ENCODE assay signal across 14 cellular contexts in the genomic region with DNA sequence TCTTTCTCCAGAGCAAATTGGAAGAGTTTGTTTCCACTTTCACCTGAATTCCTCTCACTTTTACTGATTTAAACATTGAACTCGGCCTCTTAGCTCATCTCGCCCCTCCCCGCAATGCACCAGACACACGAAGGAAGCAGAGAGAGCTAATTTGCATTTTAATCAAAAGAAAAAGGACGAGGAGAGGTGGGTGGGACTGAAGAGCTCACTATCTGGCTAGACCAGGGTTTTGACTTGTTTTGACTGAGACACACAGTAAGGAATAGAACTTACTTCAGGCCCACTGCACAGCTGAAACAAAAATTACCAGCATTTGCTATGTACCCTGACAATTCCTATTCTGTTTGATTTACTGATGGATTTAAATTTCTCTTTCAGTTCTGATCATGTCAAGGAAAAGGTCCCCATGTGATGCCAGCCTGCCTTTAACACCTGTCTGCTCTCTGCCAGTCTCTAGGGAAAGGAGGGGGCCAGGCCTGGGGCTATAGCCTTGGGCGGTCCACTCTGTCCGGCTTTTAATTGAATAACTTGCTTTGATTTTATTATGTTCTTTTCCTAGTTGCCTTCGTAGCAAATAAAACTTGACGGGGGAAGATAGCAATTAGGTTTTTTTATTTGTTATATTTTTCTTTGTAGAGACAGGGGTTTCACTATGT. TPM values are rescaled to one million over a fixed set of nuclear protein-coding genes. Genes with fewer than 3 reads are reported as not detected.
DNase-seq lines count a peak whose midpoint lies in the region; ATAC-seq, FAIRE-seq and TF ChIP-seq lines count a peak whose summit lies in the region.
"Had no signal": no experiment of that assay in that cellular context is flagged by ENCODE, and none has a peak within 500 bp of the region (broad histone marks: within the 10 kb centered on the region; RNA-seq: fewer than 3 reads in every experiment).

No MANE protein-coding gene starts in this region.

- TF ChIP-seq EP300 in K562 (IDR thresholded peaks at IDR 0.05; ENCODE audit: low read length) (no peak), neural cell (conservative IDR thresholded peaks at IDR 0.05; ENCODE audit: poor library complexity, severe bottlenecking) (no peak)

- 0 out of 3 replicates have a peak, but pooled peaks have one; percentile 29 for ATAC-seq in K562
- ATAC-seq: effector memory CD8-positive, alpha-beta T cell had no signal

- H3K27ac ChIP-seq in K562 (ENCODE audit: extremely low read depth, low read depth, low read length): no peak overlapping the region
- H3K27ac ChIP-seq in neural cell (ENCODE audit: low read length): peak overlapping the region; percentile 80
- H3K27ac ChIP-seq in dorsolateral prefrontal cortex: peak overlapping the region in 1 of 59 donors; percentile 2
- H3K27ac ChIP-seq: thoracic aorta had no signal

- no peak for TF ChIP-seq CTCF in K562 (IDR thresholded peaks at IDR 0.05 in 2 of 3, conservative IDR thresholded peaks at IDR 0.05 in 1 of 3; ENCODE audit: insufficient read depth in 2 of 3, low read depth in 1 of 3, low read length in 3 of 3)
- TF ChIP-seq CTCF in neural cell (IDR thresholded peaks at IDR 0.05; ENCODE audit: poor library complexity, severe bottlenecking): no peak
- TF ChIP-seq CTCF in GM13977 (IDR thresholded peaks at IDR 0.05; ENCODE audit: extremely low read depth, insufficient read depth, missing control alignments): no peak
- no peak for TF ChIP-seq CTCF in dorsolateral prefrontal cortex (IDR thresholded peaks at IDR 0.05 in 54 of 56, conservative IDR thresholded peaks at IDR 0.05 in 2 of 56; ENCODE audit: low read depth in 1 of 56, partially characterized antibody in 56 of 56)

- TF ChIP-seq POLR2A in K562 (conservative IDR thresholded peaks at IDR 0.05): no peak

- TF ChIP-seq RAD21 in K562 (CRISPR knock-in tag; conservative IDR thresholded peaks at IDR 0.05 in 1 of 2, IDR thresholded peaks at IDR 0.05 in 1 of 2): no peak
- no peak for TF ChIP-seq RAD21 in neural cell (conservative IDR thresholded peaks at IDR 0.05)

- no peaks in the 10 kb centered on the region for H3K9me1 ChIP-seq in K562 (ENCODE audit: control insufficient read depth, insufficient read depth, low read length)

- in situ Hi-C loops in K562 (cut with MboI): no loop called here
- in situ Hi-C loops in GM13977 (cut with MboI; ENCODE audit: low pct_unique_long_range_greater_than_20kb, low sequenced_read_pairs, unreplicated experiment): no loop called here

- H3K4me3 ChIP-seq in H7 (ENCODE audit: insufficient read depth, low read depth, low read length) (no peak overlapping the region), K562 (no peak overlapping the region), neural cell (ENCODE audit: low read length) (peak overlapping the region; percentile 60), dorsolateral prefrontal cortex (peak overlapping the region in 1 of 59 donors; percentile 9)
- H3K4me3 ChIP-seq: thoracic aorta had no signal

- peaks cover 11% of the 10 kb centered on the region for H3F3A ChIP-seq in neural cell (ENCODE audit: insufficient read depth, low read length, poor library complexity, severe bottlenecking)

- CTCF ChIA-PET in K562 (lab: Yijun Ruan, JAX; ENCODE audit: low intra/inter-chr PET ratio): no interaction called here

- H3K4me2 ChIP-seq in K562 (ENCODE audit: insufficient read depth, low read length) (no peak overlapping the region), neural cell (ENCODE audit: low read length) (peak overlapping the region; percentile 88)

- FAIRE-seq in K562 (lab: Jason Lieb, UNC): no peak

- H3K27me3 ChIP-seq in H7 (ENCODE audit: control insufficient read depth, insufficient read depth, low read length): no peaks in the 10 kb centered on the region
- peaks cover 30 to 40% of the 10 kb centered on the region in 2 experiments; a peak in 3 of 5 replicates for H3K27me3 ChIP-seq in K562 (ENCODE audit: control insufficient read depth in 2 of 2, insufficient read depth in 2 of 2, low read length in 2 of 2)
- no peaks in the 10 kb centered on the region for H3K27me3 ChIP-seq in neural cell (ENCODE audit: insufficient read depth, low read depth, low read length)
- no peaks in the 10 kb centered on the region for H3K27me3 ChIP-seq in dorsolateral prefrontal cortex

- H3K9me2 ChIP-seq in neural cell (ENCODE audit: insufficient read depth, low read length): no peaks in the 10 kb centered on the region

- peaks cover 0 to 2% of the 10 kb centered on the region in 2 experiments; a peak in 1 of 5 replicates for H3K4me1 ChIP-seq in K562 (replicated peaks in 1 of 2; ENCODE audit: control insufficient read depth in 2 of 2, insufficient read depth in 2 of 2, low read length in 2 of 2)

- H3K9me3 ChIP-seq in K562 (replicated peaks; ENCODE audit: control insufficient read depth, insufficient read depth, low read depth, low read length) (no peaks in the 10 kb centered on the region), neural cell (ENCODE audit: low read length) (no peaks in the 10 kb centered on the region)

- intact Hi-C loops in K562 (cut with micrococcal nuclease) (no loop called here), dorsolateral prefrontal cortex (cut with DNase I) (no loop called here)

- H3K9ac ChIP-seq in K562 (ENCODE audit: insufficient read depth in 1 of 2, low read depth in 2 of 2, low read length in 2 of 2) (no peak overlapping the region), neural cell (ENCODE audit: low read length) (peak overlapping the region; percentile 66)

- peak; percentile 60 for DNase-seq in H7
- peak; percentile 32 for DNase-seq in NCI-H1436 treated with DMSO at 0.1 percent for 48 hours (lab: John Stamatoyannopoulos, UW)
- DNase-seq in K562 (ENCODE audit: extremely low read depth in 1 of 4, low spot score in 3 of 4): peak in 1 of 4 experiments; percentile 9
- DNase-seq in GM13977 (ENCODE audit: low spot score): no peak
- no peak for DNase-seq in NCI-H2171 treated with DMSO at 0.1 percent for 48 hours (lab: John Stamatoyannopoulos, UW)
- no peak for DNase-seq in dorsolateral prefrontal cortex
- DNase-seq: effector memory CD8-positive, alpha-beta T cell; HFFc6; midbrain; NCI-H82; stimulated activated CD4-positive, alpha-beta T cell treated with anti-CD3 and anti-CD28 coated beads, Interleukin-4, amount 100 ng/mL, for 1 hour; stimulated activated CD8-positive, alpha-beta memory T cell treated with anti-CD3 and anti-CD28 coated beads, Interleukin-4, amount 100 ng/mL, for 48 hours had no signal

- H3K36me3 ChIP-seq in H7 (replicated peaks; ENCODE audit: control insufficient read depth, insufficient read depth, low read length): no peaks in the 10 kb centered on the region
- no peaks in the 10 kb centered on the region for H3K36me3 ChIP-seq in K562 (ENCODE audit: control insufficient read depth, insufficient read depth, low read length)
- no peaks in the 10 kb centered on the region for H3K36me3 ChIP-seq in neural cell (ENCODE audit: insufficient read depth, low read length)
- H3K36me3 ChIP-seq: thoracic aorta had no signal

- POLR2A ChIA-PET in K562 (lab: Yijun Ruan, JAX): interaction anchor here (0.7 kb wide), 2 partner anchors 24 to 25 kb away, joined by 3 read pairs; no protein-coding TSS in a partner anchor

- H3K79me2 ChIP-seq in K562 (ENCODE audit: control insufficient read depth, insufficient read depth, low read length) (no peaks in the 10 kb centered on the region), neural cell (replicated peaks; ENCODE audit: insufficient read depth, low read length) (peaks cover 74% of the 10 kb centered on the region)

- WGBS in K562 (ENCODE audit: insufficient coverage, low coverage, missing lambda C conversion rate): 3% methylated on average over 9 of the region's 9 CpGs

- no TSS peak for BruUV-seq in K562 (replicated peaks; lab: Mats Ljungman, UMichigan)

- H4K20me1 ChIP-seq in K562 (replicated peaks; ENCODE audit: control insufficient read depth, insufficient read depth, low read length) (no peaks in the 10 kb centered on the region), neural cell (ENCODE audit: insufficient read depth) (no peaks in the 10 kb centered on the region)

- H2AFZ ChIP-seq in K562 (ENCODE audit: low read depth, low read length): no peak overlapping the region
- no peak overlapping the region for H2AFZ ChIP-seq in neural cell (ENCODE audit: low read depth, low read length)

TF ChIP-seq in K562, 482 proteins besides CTCF, POLR2A, EP300 and RAD21 (continues in another document):
- TF ChIP-seq RUNX1 (IDR thresholded peaks at IDR 0.05; ENCODE audit: low read depth): no peak
- no peak for TF ChIP-seq SAP30 (IDR thresholded peaks at IDR 0.05; ENCODE audit: borderline replicate concordance, insufficient read depth, low read depth, low read length, poor library complexity, severe bottlenecking)
- no peak for TF ChIP-seq PRMT5 (CRISPR knock-in tag; IDR thresholded peaks at IDR 0.05)
- TF ChIP-seq L3MBTL2 (IDR thresholded peaks at IDR 0.05): no peak

TF ChIP-seq in neural cell, 6 proteins besides CTCF, POLR2A, EP300 and RAD21 (continues in another document):
- TF ChIP-seq SMC3 (conservative IDR thresholded peaks at IDR 0.05; ENCODE audit: poor library complexity) (no peak), EZH2 (IDR thresholded peaks at IDR 0.05; ENCODE audit: borderline replicate concordance, insufficient read depth, low read length, poor library complexity, severe bottlenecking) (no peak), POLR2AphosphoS5 (IDR thresholded peaks at IDR 0.05) (peak; percentile 17), MXI1 (conservative IDR thresholded peaks at IDR 0.05; ENCODE audit: poor library complexity, severe bottlenecking) (no peak)

RNA-seq across cellular contexts. Expression of gene ABAT, which starts 47.4 kb away (rescaled TPM):
- total RNA-seq in H7 (2014; rRNA removed; shearing (Covaris generic)): 1.8 and 3.1 TPM in 2 replicates
- 1.5 and 2.6 TPM in 2 replicates for total RNA-seq in K562 (2011; cell fraction: chromatin; rRNA removed; ENCODE audit: low replicate concordance)
- 0.92 and 1.2 TPM in 2 replicates for total RNA-seq in K562 (2011; cell fraction: nucleolus; rRNA removed)
- total RNA-seq in K562 (2011; cell fraction: nucleoplasm; rRNA removed): 1.0 and 2.2 TPM in 2 replicates
- total RNA-seq in K562 (2014; rRNA removed) (0.05 TPM in 1 of 2 replicates, not detected in the other), K562 (2014; rRNA removed; fragmentation: Illumina TruSeq; extraction: Trizol) (0.06 and 0.11 TPM in 2 replicates), K562 (2015; rRNA removed; fragmentation: Illumina TruSeq; extraction: Trizol) (0.08 and 0.18 TPM in 2 replicates), K562 (2021) (0.31 and 0.49 TPM in 2 replicates), dorsolateral prefrontal cortex (100 to 1,000 TPM in 119 of 120 experiments, 10 to 100 TPM in 1; 83.4 to 281 (median 204) TPM)
- polyA plus RNA-seq in K562 (2011; rRNA removed) (0.18 and 0.45 TPM in 2 replicates), K562 (2014; fragmentation: Illumina TruSeq; extraction: Trizol) (0.10 TPM in 1 of 2 replicates, not detected in the other), K562 (2014; fragmentation: Nextera tagmentation; extraction: Ambion mirVana) (under 1 TPM; 0.01 to 0.04 TPM), K562 (2014; rRNA removed) (0.07 and 0.20 TPM in 2 replicates), neural cell (125 and 132 TPM in 2 replicates)
- 0.21 and 0.27 TPM in 2 replicates for polyA plus RNA-seq in K562 (2011; cell fraction: cytosol; rRNA removed)
- polyA plus RNA-seq in K562 (2011; cell fraction: nucleus; rRNA removed): 0.36 and 0.88 TPM in 2 replicates
- polyA plus RNA-seq in K562 (2012): 0.13 and 0.47 TPM in 2 replicates
- polyA minus RNA-seq in K562 (2011; rRNA and poly(A)+ RNA removed): 0.72 TPM in 1 of 2 replicates, not detected in the other
- not detected in 2 replicates for polyA minus RNA-seq in K562 (2011; cell fraction: cytosol; rRNA and poly(A)+ RNA removed)
- 0.13 and 0.67 TPM in 2 replicates for polyA minus RNA-seq in K562 (2011; cell fraction: nucleus; rRNA and poly(A)+ RNA removed)
- polyA minus RNA-seq in neural cell: 187 and 206 TPM in 2 replicates

Comparison
In these comparisons a context has a peak if more than half of its experiments do, and no peak if none do; other contexts are left out.
1. DNase-seq: peak in H7 (single experiment) and NCI-H1436 treated with DMSO at 0.1 percent for 48 hours (single experiment); none in GM13977 (single experiment), NCI-H2171 treated with DMSO at 0.1 percent for 48 hours (single experiment) and dorsolateral prefrontal cortex (0 of 10).
2. RNA of gene ABAT, which starts 47.4 kb away (total RNA-seq): 83.4 to 281 TPM in dorsolateral prefrontal cortex; 1.8 to 3.1 TPM in H7 and 0.05 to 2.6 TPM in K562; every median in the first group is over 10 times any median in the second.